In genomic region chr10:6721480-6721879, GRCh38 we compare ENCODE assay signal across 10 cellular contexts.
DNase-seq lines count a peak whose midpoint lies in the region; FAIRE-seq and TF ChIP-seq lines count a peak whose summit lies in the region.
"Had no signal": no experiment of that assay in that cellular context is flagged by ENCODE, and none has a peak within 500 bp of the region (broad histone marks: within the 10 kb centered on the region; RNA-seq: fewer than 3 reads in every experiment).

No MANE protein-coding gene starts in this region.

- no peaks in the 10 kb centered on the region for H3K36me3 ChIP-seq in esophagus squamous epithelium

- H3K9me3 ChIP-seq in AG04450 (ENCODE audit: control insufficient read depth, insufficient read depth, low read length) (no peaks in the 10 kb centered on the region), esophagus squamous epithelium (no peaks in the 10 kb centered on the region)

- CTCF ChIA-PET in AG04450 (lab: Charles Lee): interaction anchor here (0.7 to 2.1 kb wide), 12 partner anchors 8 to 697 kb away, joined by 3 to 6 read pairs (median 3); no protein-coding TSS in a partner anchor

- TF ChIP-seq CTCF in AG04450 (IDR thresholded peaks at IDR 0.05; ENCODE audit: low read depth, low read length): peak; percentile 59
- no peak for TF ChIP-seq CTCF in esophagus squamous epithelium (IDR thresholded peaks at IDR 0.05)

- FAIRE-seq in RCC 7860 (lab: Jason Lieb, UNC) (peak; percentile 52), GM19239 (lab: Jason Lieb, UNC) (no peak), frontal cortex (lab: Jason Lieb, UNC) (no peak)

- WGBS in esophagus squamous epithelium, 2 donors: 11 to 19% methylated on average over 7 of the region's 7 CpGs

- TF ChIP-seq POLR2A in esophagus squamous epithelium (IDR thresholded peaks at IDR 0.05): no peak

- H3K27ac ChIP-seq in AG04450 (ENCODE audit: low read depth, low read length) (peak overlapping the region; percentile 97), esophagus squamous epithelium (peak overlapping the region in 3 of 4 donors; percentile 49 to 80 (median 77))

- DNase-seq in AG04450 (ENCODE audit: low read depth, low spot score): peak; percentile 96
- peak; percentile 56 for DNase-seq in RCC 7860 (ENCODE audit: low spot score)
- no peak for DNase-seq in esophagus squamous epithelium (lab: John Stamatoyannopoulos, UW)
- DNase-seq in mucosa of gallbladder (ENCODE audit: low spot score): peak; percentile 42
- DNase-seq in GM19239 (ENCODE audit: insufficient read length, low spot score): no peak
- no peak for DNase-seq in NCI-H128 (lab: John Stamatoyannopoulos, UW; ENCODE audit: unreplicated experiment)
- DNase-seq in frontal cortex (ENCODE audit: low spot score in 2 of 2): no peak
- no peak for DNase-seq in activated T-cell treated with anti-CD3 and anti-CD28 coated beads for 4 hours
- DNase-seq: CD4-positive, alpha-beta T cell; immature natural killer cell had no signal

- H3K4me3 ChIP-seq in AG04450 (ENCODE audit: low read depth, low read length) (no peak overlapping the region), esophagus squamous epithelium (peak overlapping the region in 1 of 4 donors; percentile 22)

- POLR2A ChIA-PET in AG04450 (lab: Yijun Ruan, JAX): interaction anchor here (0.6 to 2.7 kb wide), 10 partner anchors 9 to 689 kb away, joined by 3 to 16 read pairs (median 3); partner anchors contain the start of genes PFKFB3 and SFMBT2

- intact Hi-C loops in esophagus squamous epithelium (cut with DNase I): no loop called here

- H3K4me1 ChIP-seq in esophagus squamous epithelium: peaks cover 3 to 19% (median 14%) of the 10 kb centered on the region in 3 donors

- H3K27me3 ChIP-seq in AG04450 (ENCODE audit: control insufficient read depth, insufficient read depth, low read length) (no peaks in the 10 kb centered on the region), esophagus squamous epithelium (peaks cover 0 to 46% (median 0%) of the 10 kb centered on the region in 4 donors)

Comparison
In these comparisons a context has a peak if more than half of its experiments do, and no peak if none do; other contexts are left out.
1. DNase-seq: peak in AG04450 (single experiment), RCC 7860 (single experiment) and mucosa of gallbladder (single experiment); none in esophagus squamous epithelium (single experiment), GM19239 (single experiment), NCI-H128 (single experiment), frontal cortex (0 of 2) and activated T-cell treated with anti-CD3 and anti-CD28 coated beads for 4 hours (single experiment).